Comparison of ENCODE assay signal across 1 cellular context in genomic region chr11:86357412-86357811, GRCh38. TPM values are rescaled to one million over a fixed set of nuclear protein-coding genes. Genes with fewer than 3 reads are reported as not detected.
"Had no signal": no experiment of that assay in that cellular context is flagged by ENCODE, and none has a peak within 500 bp of the region (broad histone marks: within the 10 kb centered on the region; RNA-seq: fewer than 3 reads in every experiment).

No MANE protein-coding gene starts in this region.

RNA-seq across cellular contexts. Expression of gene CCDC81, which starts 17.3 kb away (rescaled TPM):
- total RNA-seq: vagina had no signal
